8 cellular contexts compared by ENCODE assay signal in the genomic region with DNA sequence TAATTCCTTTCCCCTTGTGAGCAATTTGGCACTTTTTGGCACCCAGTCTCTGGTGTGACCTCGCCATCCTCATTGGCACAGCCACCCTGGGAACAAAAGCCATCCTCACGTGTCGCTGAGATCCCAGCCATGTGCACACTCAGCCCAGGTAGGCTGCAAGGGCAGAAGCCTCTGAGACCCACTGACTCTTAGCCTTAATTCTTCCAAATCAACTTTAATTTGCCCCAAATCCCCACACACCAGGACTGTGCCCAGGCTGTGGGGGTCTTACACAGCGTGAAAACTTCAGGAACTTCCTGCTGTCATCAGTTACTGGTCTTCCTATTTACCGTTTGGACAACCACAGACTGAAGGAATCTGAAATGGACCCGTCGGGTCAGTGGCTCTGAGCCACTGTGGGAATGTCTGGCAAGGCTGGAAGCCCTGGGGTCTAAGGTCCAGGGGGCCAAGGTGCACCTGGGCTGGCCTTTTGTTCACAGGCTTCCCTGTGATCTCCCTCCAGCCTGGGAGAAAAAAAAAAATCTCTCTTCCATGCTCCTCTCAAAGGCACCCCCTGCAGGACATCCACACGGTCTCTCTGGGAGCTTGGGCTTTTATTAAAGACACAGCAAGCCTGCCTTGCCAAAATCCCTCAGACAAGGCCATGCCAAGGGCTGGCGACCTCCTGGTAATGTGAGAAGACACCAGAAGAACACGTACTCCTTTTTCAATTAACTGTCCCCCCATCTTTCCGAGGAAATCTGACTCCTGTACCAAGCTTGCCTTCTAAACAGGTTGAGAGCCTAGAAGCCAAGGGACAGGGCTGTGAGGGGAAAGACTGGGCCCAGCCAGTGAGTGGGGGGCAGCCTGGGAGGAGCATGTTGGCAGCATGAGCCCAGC. TPM values are rescaled to one million over a fixed set of nuclear protein-coding genes. Genes with fewer than 3 reads are reported as not detected.
DNase-seq lines count a peak whose midpoint lies in the region; ATAC-seq and TF ChIP-seq lines count a peak whose summit lies in the region.

No MANE protein-coding gene starts in this region.

- H3K27me3 ChIP-seq in vagina: no peaks in the 10 kb centered on the region

- peak; percentile 87 for DNase-seq in ELF-1 (ENCODE audit: low read depth, low spot score)
- DNase-seq in NCI-H1092 (lab: John Stamatoyannopoulos, UW): peak; percentile 53
- peak; percentile 73 for DNase-seq in astrocyte of the cerebellum (ENCODE audit: low read depth)
- peak; percentile 86 for DNase-seq in islet precursor cell
- no peak for DNase-seq in vagina (ENCODE audit: extremely low spot score in 2 of 2)
- DNase-seq in middle frontal gyrus (ENCODE audit: extremely low spot score, low spot score): no peak

- H3K9me3 ChIP-seq in vagina: no peaks in the 10 kb centered on the region

- ATAC-seq in HG03139 (IDR thresholded peaks at IDR 0.05; ENCODE audit: unreplicated experiment): no peak
- ATAC-seq in HG02938 (IDR thresholded peaks at IDR 0.05; ENCODE audit: unreplicated experiment): no peak

- H3K36me3 ChIP-seq in vagina: no peaks in the 10 kb centered on the region

- TF ChIP-seq CTCF in astrocyte of the cerebellum (IDR thresholded peaks at IDR 0.05; ENCODE audit: low read depth, low read length, missing control alignments) (peak; percentile 74), vagina (IDR thresholded peaks at IDR 0.05) (peak; percentile 35 to 44 (median 36))

- intact Hi-C loops in vagina (cut with DNase I): loop anchor here (5.0 kb wide), 2 partner anchors 81 to 136 kb away; a partner anchor contains a TSS

- H3K4me3 ChIP-seq in astrocyte of the cerebellum (ENCODE audit: low read depth, low read length) (no peak overlapping the region), vagina (no peak overlapping the region)

- TF ChIP-seq POLR2A in vagina (IDR thresholded peaks at IDR 0.05): no peak

- H3K27ac ChIP-seq in vagina: peak overlapping the region; percentile 65

- H3K4me1 ChIP-seq in vagina: peaks cover 44% of the 10 kb centered on the region

- in situ Hi-C loops in astrocyte of the cerebellum (cut with HindIII; ENCODE audit: low sequenced_read_pairs): loop anchor here (5.0 kb wide), 1 partner anchor 71 kb away; no protein-coding TSS in a partner anchor

RNA-seq across cellular contexts. Expression of a gene that starts 42.1 kb away (rescaled TPM):
- 172 TPM for total RNA-seq in vagina

Comparison
In these comparisons a context has a peak if more than half of its experiments do, and no peak if none do; other contexts are left out.
1. DNase-seq: peak in ELF-1 (single experiment), NCI-H1092 (single experiment), astrocyte of the cerebellum (single experiment) and islet precursor cell (single experiment); none in vagina (0 of 2) and middle frontal gyrus (single experiment).